Comparison of ENCODE assay signal across 8 cellular contexts in genomic region chr2:130427631-130428030, GRCh38.
A peak's percentile ranks its signal among the peaks of the same experiment; 100 is the strongest.
DNase-seq lines count a peak whose midpoint lies in the region; ATAC-seq and TF ChIP-seq lines count a peak whose summit lies in the region.
"Not testable (repeated sequence)": the region's sequence is repeated elsewhere in the genome, so short reads cannot be mapped to it uniquely, and the experiment has no call there.

No MANE protein-coding gene starts in this region.

- DNase-seq in GM10248 (ENCODE audit: extremely low spot score): not testable (repeated sequence)
- DNase-seq in NCI-H774 (lab: John Stamatoyannopoulos, UW) (peak; percentile 11), iris pigment epithelial cell (ENCODE audit: low read depth) (peak; percentile 27), pons (ENCODE audit: low spot score) (peak; percentile 27), upper lobe of right lung (peak; percentile 85)

- not testable (repeated sequence) for H3K36me3 Mint-ChIP-seq in activated naive CD8-positive, alpha-beta T cell

- H3K36me3 ChIP-seq in upper lobe of right lung: not testable (repeated sequence)

- not testable (repeated sequence) for H3K4me1 ChIP-seq in upper lobe of right lung

- H3K9me3 Mint-ChIP-seq in activated naive CD8-positive, alpha-beta T cell (ENCODE audit: low read depth): not testable (repeated sequence)

- peak; percentile 49 for TF ChIP-seq CTCF in GM10248 (IDR thresholded peaks at IDR 0.05; ENCODE audit: control extremely low read depth, extremely low read depth, low read depth, missing control alignments)
- TF ChIP-seq CTCF in upper lobe of right lung (IDR thresholded peaks at IDR 0.05): peak; percentile 42

- H3K4me3 ChIP-seq in upper lobe of right lung: peak overlapping the region; percentile 38

- ATAC-seq in HG02763 (IDR thresholded peaks at IDR 0.05; ENCODE audit: unreplicated experiment) (peak; percentile 61), esophagus mucosa (peak; percentile 52), upper lobe of right lung (peak; percentile 93)

- peak overlapping the region; percentile 56 for H3K4me3 Mint-ChIP-seq in activated naive CD8-positive, alpha-beta T cell

- H3K27me3 ChIP-seq in upper lobe of right lung: not testable (repeated sequence)

- intact Hi-C loops in upper lobe of right lung (cut with DNase I): not testable (repeated sequence)

- POLR2A ChIA-PET in GM10248 (lab: Yijun Ruan, JAX): interaction anchor here (0.7 kb wide), 1 partner anchor 86 kb away, joined by 3 read pairs; a partner anchor contains a TSS

- H3K4me1 Mint-ChIP-seq in activated naive CD8-positive, alpha-beta T cell (ENCODE audit: low read depth): not testable (repeated sequence)

- not testable (repeated sequence) for H3K27ac ChIP-seq in upper lobe of right lung

- CTCF ChIA-PET in GM10248 (lab: Yijun Ruan, JAX): not testable (repeated sequence)

- not testable (repeated sequence) for H3K27ac Mint-ChIP-seq in activated naive CD8-positive, alpha-beta T cell

- H3K9me3 ChIP-seq in upper lobe of right lung: not testable (repeated sequence)

- not testable (repeated sequence) for H3K27me3 Mint-ChIP-seq in activated naive CD8-positive, alpha-beta T cell
